ENCODE assay signal across 27 cellular contexts in the genomic region with DNA sequence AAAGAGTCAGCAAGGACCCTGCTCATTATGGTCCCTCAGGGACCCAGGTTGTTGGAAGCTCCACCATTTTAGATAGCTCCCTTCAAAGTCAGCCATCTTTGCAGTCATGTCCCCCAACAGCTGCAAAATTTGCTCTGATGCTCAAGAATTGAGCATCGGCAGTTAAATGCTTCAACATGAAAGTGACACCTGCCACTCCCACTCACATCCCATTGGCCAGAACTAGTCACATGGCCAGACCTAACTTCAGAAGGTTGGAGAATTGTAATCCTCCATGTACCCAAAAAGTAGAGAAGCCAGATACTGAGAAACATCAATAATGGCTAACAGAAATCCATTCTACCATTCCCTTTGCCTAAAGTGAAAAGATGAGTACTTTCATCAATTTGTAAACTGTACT.
"Had no signal": no experiment of that assay in that cellular context is flagged by ENCODE, and none has a peak within 500 bp of the region (broad histone marks: within the 10 kb centered on the region; RNA-seq: fewer than 3 reads in every experiment).

No MANE protein-coding gene starts in this region.

- H3K9me3 ChIP-seq: esophagus muscularis mucosa, heart right ventricle, left lung, ovary, psoas muscle, spleen, thoracic aorta, tibial nerve, upper lobe of left lung had no signal

- H3K4me3 ChIP-seq: coronary artery, esophagus muscularis mucosa, heart right ventricle, left lung, ovary, psoas muscle, skin epidermis, spleen, thoracic aorta, tibial nerve, upper lobe of left lung had no signal

- H3K4me1 ChIP-seq: left lung, psoas muscle, spleen, tibial nerve had no signal

- ATAC-seq: heart right ventricle; left cardiac atrium; left lung; naive thymus-derived CD8-positive, alpha-beta T cell; psoas muscle; right cardiac atrium; stimulated activated memory B cell treated with anti-CD40 and anti-IgM and Interleukin-4, amounts not matched to agents 10 μg/mL and 1 μg/mL and 100 μg/mL, for 72 hours had no signal

- H3K27ac ChIP-seq: coronary artery, esophagus muscularis mucosa, heart right ventricle, left lung, ovary, psoas muscle, skin epidermis, spleen, thoracic aorta, tibial nerve, upper lobe of left lung had no signal

- DNase-seq: dermis blood vessel endothelial cell; effector memory CD4-positive, alpha-beta T cell; foreskin melanocyte; glutamatergic neuron; heart right ventricle; hippocampal formation; left cardiac atrium; left lung; mesenchymal stem cell; naive thymus-derived CD8-positive, alpha-beta T cell; nephron progenitor cell; occipital lobe; ovary; posterior cingulate gyrus; psoas muscle; right cardiac atrium; spleen; stimulated activated CD4-positive, alpha-beta T cell treated with anti-CD3 and anti-CD28 coated beads, Interleukin-4, amount 100 ng/mL, for 4 hours; upper lobe of left lung had no signal

- H3K36me3 ChIP-seq: esophagus muscularis mucosa, heart right ventricle, left lung, ovary, spleen, thoracic aorta, tibial nerve, upper lobe of left lung had no signal

- FAIRE-seq: islet of Langerhans, urothelium cell line had no signal

- H3K27me3 ChIP-seq: esophagus muscularis mucosa, heart right ventricle, left lung, ovary, tibial nerve, upper lobe of left lung had no signal
